ENCODE assay signal across 12 cellular contexts in genomic region chr18:43588838-43589237, GRCh38.
"Had no signal": no experiment of that assay in that cellular context is flagged by ENCODE, and none has a peak within 500 bp of the region (broad histone marks: within the 10 kb centered on the region; RNA-seq: fewer than 3 reads in every experiment).

No MANE protein-coding gene starts in this region.

- FAIRE-seq: bronchial epithelial cell, TTC549 had no signal

- H3K4me1 ChIP-seq: adrenal gland, parathyroid adenoma, tibial nerve, vagina had no signal

- DNase-seq: activated CD4-positive, alpha-beta T cell treated with anti-CD3 and anti-CD28 coated beads, Interleukin-2, amount 50 U/mL, for 48 hours; activated gamma-delta T cell treated with Interleukin-2 at 50 U/mL for 16 hours; adrenal gland; islet precursor cell; natural killer cell; stimulated activated CD4-positive, alpha-beta T cell treated with anti-CD3 and anti-CD28 coated beads, Interleukin-2, amount 100 ng/mL, for 24 hours had no signal

- ATAC-seq: activated naive CD4-positive, alpha-beta T cell treated with anti-CD3 and anti-CD28 coated beads, Interleukin-2, amount 50 U/mL, for 72 hours; natural killer cell had no signal

- H3K36me3 ChIP-seq: adrenal gland, tibial nerve, vagina had no signal

- H3K9me3 ChIP-seq: adrenal gland, tibial nerve, vagina had no signal

- H3K4me3 ChIP-seq: adrenal gland, tibial nerve, vagina had no signal

- H3K27me3 ChIP-seq: adrenal gland, tibial nerve, vagina had no signal

- H3K27ac ChIP-seq: adrenal gland, parathyroid adenoma, tibial nerve, vagina had no signal
